ENCODE assay signal across 1 cellular context in the genomic region with DNA sequence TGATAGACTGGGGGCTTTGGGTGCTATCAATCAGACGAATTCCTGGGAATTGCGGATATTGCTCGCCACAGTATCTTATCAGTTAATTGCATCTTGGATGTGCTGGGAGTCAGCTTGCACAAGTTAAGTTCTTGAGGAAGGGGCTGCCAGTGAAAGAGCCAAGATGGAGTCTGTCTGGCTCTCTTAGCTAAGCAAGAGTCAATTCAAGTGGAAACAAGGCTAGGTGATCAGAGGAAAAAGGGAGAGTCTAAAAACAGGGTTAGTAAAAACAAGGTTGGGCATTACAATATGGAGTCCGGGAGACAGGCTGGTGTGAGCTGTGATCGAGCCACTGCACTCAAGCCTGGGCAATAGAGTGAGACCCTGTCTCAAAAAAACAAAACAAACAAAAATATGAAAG.
A peak's percentile ranks its signal among the peaks of the same experiment; 100 is the strongest.
TF ChIP-seq lines count a peak whose summit lies in the region.
"Not testable (repeated sequence)": the region's sequence is repeated elsewhere in the genome, so short reads cannot be mapped to it uniquely, and the experiment has no call there.

No MANE protein-coding gene starts in this region.

TF ChIP-seq in K562, 482 proteins besides CTCF, POLR2A, EP300 and RAD21:
- not testable (repeated sequence) for TF ChIP-seq NR4A1 (CRISPR knock-in tag; IDR thresholded peaks at IDR 0.05); NR2C1 (IDR thresholded peaks at IDR 0.05)
- TF ChIP-seq NR4A1 (tag; IDR thresholded peaks at IDR 0.05), result peak; percentile 82; the same call in 1 of the 2 replicates
- TF ChIP-seq PTRF (tag; IDR thresholded peaks at IDR 0.05), result peak; percentile 80
- TF ChIP-seq DMBX1 (CRISPR knock-in tag; IDR thresholded peaks at IDR 0.05; ENCODE audit: borderline replicate concordance), result peak; percentile 89
- TF ChIP-seq, protein P1, sequence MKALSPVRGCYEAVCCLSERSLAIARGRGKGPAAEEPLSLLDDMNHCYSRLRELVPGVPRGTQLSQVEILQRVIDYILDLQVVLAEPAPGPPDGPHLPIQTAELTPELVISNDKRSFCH (CRISPR knock-in tag; IDR thresholded peaks at IDR 0.05), result 0 out of 2 replicates have a peak, but pooled peaks have one; percentile 9
- TF ChIP-seq, protein P1 (tag; IDR thresholded peaks at IDR 0.05), result peak; percentile 79; the same call in 1 of the 2 replicates
- TF ChIP-seq, protein P2, sequence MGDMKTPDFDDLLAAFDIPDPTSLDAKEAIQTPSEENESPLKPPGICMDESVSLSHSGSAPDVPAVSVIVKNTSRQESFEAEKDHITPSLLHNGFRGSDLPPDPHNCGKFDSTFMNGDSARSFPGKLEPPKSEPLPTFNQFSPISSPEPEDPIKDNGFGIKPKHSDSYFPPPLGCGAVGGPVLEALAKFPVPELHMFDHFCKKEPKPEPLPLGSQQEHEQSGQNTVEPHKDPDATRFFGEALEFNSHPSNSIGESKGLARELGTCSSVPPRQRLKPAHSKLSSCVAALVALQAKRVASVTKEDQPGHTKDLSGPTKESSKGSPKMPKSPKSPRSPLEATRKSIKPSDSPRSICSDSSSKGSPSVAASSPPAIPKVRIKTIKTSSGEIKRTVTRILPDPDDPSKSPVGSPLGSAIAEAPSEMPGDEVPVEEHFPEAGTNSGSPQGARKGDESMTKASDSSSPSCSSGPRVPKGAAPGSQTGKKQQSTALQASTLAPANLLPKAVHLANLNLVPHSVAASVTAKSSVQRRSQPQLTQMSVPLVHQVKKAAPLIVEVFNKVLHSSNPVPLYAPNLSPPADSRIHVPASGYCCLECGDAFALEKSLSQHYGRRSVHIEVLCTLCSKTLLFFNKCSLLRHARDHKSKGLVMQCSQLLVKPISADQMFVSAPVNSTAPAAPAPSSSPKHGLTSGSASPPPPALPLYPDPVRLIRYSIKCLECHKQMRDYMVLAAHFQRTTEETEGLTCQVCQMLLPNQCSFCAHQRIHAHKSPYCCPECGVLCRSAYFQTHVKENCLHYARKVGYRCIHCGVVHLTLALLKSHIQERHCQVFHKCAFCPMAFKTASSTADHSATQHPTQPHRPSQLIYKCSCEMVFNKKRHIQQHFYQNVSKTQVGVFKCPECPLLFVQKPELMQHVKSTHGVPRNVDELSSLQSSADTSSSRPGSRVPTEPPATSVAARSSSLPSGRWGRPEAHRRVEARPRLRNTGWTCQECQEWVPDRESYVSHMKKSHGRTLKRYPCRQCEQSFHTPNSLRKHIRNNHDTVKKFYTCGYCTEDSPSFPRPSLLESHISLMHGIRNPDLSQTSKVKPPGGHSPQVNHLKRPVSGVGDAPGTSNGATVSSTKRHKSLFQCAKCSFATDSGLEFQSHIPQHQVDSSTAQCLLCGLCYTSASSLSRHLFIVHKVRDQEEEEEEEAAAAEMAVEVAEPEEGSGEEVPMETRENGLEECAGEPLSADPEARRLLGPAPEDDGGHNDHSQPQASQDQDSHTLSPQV (IDR thresholded peaks at IDR 0.05), result peak; percentile 92
- TF ChIP-seq, protein P3, sequence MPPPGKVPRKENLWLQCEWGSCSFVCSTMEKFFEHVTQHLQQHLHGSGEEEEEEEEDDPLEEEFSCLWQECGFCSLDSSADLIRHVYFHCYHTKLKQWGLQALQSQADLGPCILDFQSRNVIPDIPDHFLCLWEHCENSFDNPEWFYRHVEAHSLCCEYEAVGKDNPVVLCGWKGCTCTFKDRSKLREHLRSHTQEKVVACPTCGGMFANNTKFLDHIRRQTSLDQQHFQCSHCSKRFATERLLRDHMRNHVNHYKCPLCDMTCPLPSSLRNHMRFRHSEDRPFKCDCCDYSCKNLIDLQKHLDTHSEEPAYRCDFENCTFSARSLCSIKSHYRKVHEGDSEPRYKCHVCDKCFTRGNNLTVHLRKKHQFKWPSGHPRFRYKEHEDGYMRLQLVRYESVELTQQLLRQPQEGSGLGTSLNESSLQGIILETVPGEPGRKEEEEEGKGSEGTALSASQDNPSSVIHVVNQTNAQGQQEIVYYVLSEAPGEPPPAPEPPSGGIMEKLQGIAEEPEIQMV (tag; conservative IDR thresholded peaks at IDR 0.05; ENCODE audit: low read depth), result 0 out of 2 replicates have a peak, but pooled peaks have one; percentile 36
- 0 out of 2 replicates have a peak, but pooled peaks have one; percentile 50 for TF ChIP-seq ZNF583 (CRISPR knock-in tag; IDR thresholded peaks at IDR 0.05)
- peak; percentile 62; the same call in 1 of the 2 replicates for TF ChIP-seq MEF2D (tag; conservative IDR thresholded peaks at IDR 0.05; ENCODE audit: low read depth)
- peak; percentile 71 for TF ChIP-seq NR2C1 (tag; IDR thresholded peaks at IDR 0.05)
- TF ChIP-seq PTTG1 (tag; IDR thresholded peaks at IDR 0.05; ENCODE audit: low read depth), result peak; percentile 77
- peak; percentile 62 for TF ChIP-seq CXXC5 (CRISPR knock-in tag; IDR thresholded peaks at IDR 0.05)
- TF ChIP-seq, protein P4, sequence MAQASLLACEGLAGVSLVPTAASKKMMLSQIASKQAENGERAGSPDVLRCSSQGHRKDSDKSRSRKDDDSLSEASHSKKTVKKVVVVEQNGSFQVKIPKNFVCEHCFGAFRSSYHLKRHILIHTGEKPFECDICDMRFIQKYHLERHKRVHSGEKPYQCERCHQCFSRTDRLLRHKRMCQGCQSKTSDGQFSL (CRISPR knock-in tag; IDR thresholded peaks at IDR 0.05), result not testable (repeated sequence)
- TF ChIP-seq, protein P4 (tag; IDR thresholded peaks at IDR 0.05), result peak in 1 of 2 experiments; percentile 72; a peak in 1 of 4 replicates
- TF ChIP-seq SMAD4 (CRISPR knock-in tag; conservative IDR thresholded peaks at IDR 0.05), result peak; percentile 79
- 0 out of 2 replicates have a peak, but pooled peaks have one; percentile 1 for TF ChIP-seq NFE2L1 (tag; IDR thresholded peaks at IDR 0.05; ENCODE audit: borderline replicate concordance, low read depth)
- TF ChIP-seq, protein P5, sequence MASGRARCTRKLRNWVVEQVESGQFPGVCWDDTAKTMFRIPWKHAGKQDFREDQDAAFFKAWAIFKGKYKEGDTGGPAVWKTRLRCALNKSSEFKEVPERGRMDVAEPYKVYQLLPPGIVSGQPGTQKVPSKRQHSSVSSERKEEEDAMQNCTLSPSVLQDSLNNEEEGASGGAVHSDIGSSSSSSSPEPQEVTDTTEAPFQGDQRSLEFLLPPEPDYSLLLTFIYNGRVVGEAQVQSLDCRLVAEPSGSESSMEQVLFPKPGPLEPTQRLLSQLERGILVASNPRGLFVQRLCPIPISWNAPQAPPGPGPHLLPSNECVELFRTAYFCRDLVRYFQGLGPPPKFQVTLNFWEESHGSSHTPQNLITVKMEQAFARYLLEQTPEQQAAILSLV (tag; IDR thresholded peaks at IDR 0.05), result peak; percentile 53; the same call in 1 of the 2 replicates
- peak; percentile 72 for TF ChIP-seq GTF2A2 (tag; IDR thresholded peaks at IDR 0.05)
- peak; percentile 77; the same call in 1 of the 2 replicates for TF ChIP-seq ZNF311 (CRISPR knock-in tag; IDR thresholded peaks at IDR 0.05)
